In the genomic region with DNA sequence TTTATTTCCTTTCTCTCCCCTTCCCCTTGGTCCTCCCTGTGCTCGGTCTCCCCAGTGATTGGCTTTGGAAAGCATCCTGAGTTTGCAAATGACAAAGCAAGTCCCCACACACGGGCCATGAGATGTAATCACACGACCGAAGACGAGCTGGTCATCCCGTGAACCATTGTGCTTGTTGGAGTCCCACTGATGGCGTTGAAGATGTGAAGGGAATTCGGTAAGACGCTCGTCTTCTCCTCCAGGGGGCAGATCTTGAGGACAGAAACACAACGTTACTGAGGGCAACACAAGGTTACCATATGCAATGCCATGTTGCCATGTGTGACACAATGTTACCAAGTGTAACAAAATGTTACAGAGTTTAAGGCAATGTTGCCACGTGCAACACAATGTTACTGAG, we compare ENCODE assay signal across 23 cellular contexts. TPM values are rescaled to one million over a fixed set of nuclear protein-coding genes. Genes with fewer than 3 reads are reported as not detected.
"Had no signal": no experiment of that assay in that cellular context is flagged by ENCODE, and none has a peak within 500 bp of the region (broad histone marks: within the 10 kb centered on the region; RNA-seq: fewer than 3 reads in every experiment).

No MANE protein-coding gene starts in this region.

- H3K4me3 Mint-ChIP-seq: activated CD4-positive, alpha-beta T cell treated with anti-CD3 and anti-CD28 coated beads, Interleukin-2, amount 10 ng/mL, durations not matched to agents 7 days and 5 days; activated CD8-positive, alpha-beta T cell treated with anti-CD3 and anti-CD28 coated beads for 36 hours; activated naive CD4-positive, alpha-beta T cell treated with anti-CD3 and anti-CD28 coated beads, Interleukin-2, amount 50 U/mL, for 24 hours; nephron progenitor cell; stimulated activated naive B cell treated with anti-CD40 and anti-IgM and Interleukin-4, amounts not matched to agents 10 μg/mL and 1 μg/mL and 100 μg/mL, for 72 hours had no signal

- H3K4me1 ChIP-seq: esophagus muscularis mucosa, gastroesophageal sphincter, upper lobe of right lung had no signal

- H3K27ac Mint-ChIP-seq: activated CD4-positive, alpha-beta T cell treated with anti-CD3 and anti-CD28 coated beads, Interleukin-2, amount 10 ng/mL, durations not matched to agents 7 days and 5 days; activated CD8-positive, alpha-beta T cell treated with anti-CD3 and anti-CD28 coated beads for 36 hours; activated naive CD4-positive, alpha-beta T cell treated with anti-CD3 and anti-CD28 coated beads, Interleukin-2, amount 50 U/mL, for 24 hours; nephron progenitor cell; stimulated activated naive B cell treated with anti-CD40 and anti-IgM and Interleukin-4, amounts not matched to agents 10 μg/mL and 1 μg/mL and 100 μg/mL, for 72 hours had no signal

- H3K4me3 ChIP-seq: esophagus muscularis mucosa, gastroesophageal sphincter, mucosa of descending colon, smooth muscle cell, upper lobe of right lung had no signal

- H3K4me2 ChIP-seq: smooth muscle cell had no signal

- H3K27ac ChIP-seq: esophagus muscularis mucosa, gastroesophageal sphincter, upper lobe of right lung had no signal

- DNase-seq: activated CD4-positive, alpha-beta T cell treated with anti-CD3 and anti-CD28 coated beads, Interleukin-2, amount 10 ng/mL, durations not matched to agents 7 days and 5 days; activated CD8-positive, alpha-beta T cell treated with anti-CD3 and anti-CD28 coated beads for 36 hours; activated gamma-delta T cell treated with Interleukin-2 at 50 U/mL for 16 hours; activated T-cell treated with anti-CD3 and anti-CD28 coated beads, Interleukin-2, amount 50 U/mL, for 1 hour; aorta; central memory CD4-positive, alpha-beta T cell; effector memory CD4-positive, alpha-beta T cell; hypothalamus; left cardiac atrium; mesenchymal stem cell; mucosa of descending colon; nephron progenitor cell; nucleus accumbens; stimulated activated CD4-positive, alpha-beta T cell treated with anti-CD3 and anti-CD28 coated beads, Interleukin-15, amount 100 ng/mL, for 24 hours; stimulated activated naive B cell treated with anti-CD40 and anti-IgM and Interleukin-4, amounts not matched to agents 10 μg/mL and 1 μg/mL and 100 μg/mL, for 72 hours; T-helper 9 cell; upper lobe of right lung had no signal

- H3K27me3 ChIP-seq: esophagus muscularis mucosa, gastroesophageal sphincter, upper lobe of right lung had no signal

- H3K4me1 Mint-ChIP-seq: activated naive CD4-positive, alpha-beta T cell treated with anti-CD3 and anti-CD28 coated beads, Interleukin-2, amount 50 U/mL, for 24 hours; stimulated activated naive B cell treated with anti-CD40 and anti-IgM and Interleukin-4, amounts not matched to agents 10 μg/mL and 1 μg/mL and 100 μg/mL, for 72 hours had no signal

- H3K27me3 Mint-ChIP-seq: activated CD4-positive, alpha-beta T cell treated with anti-CD3 and anti-CD28 coated beads, Interleukin-2, amount 10 ng/mL, durations not matched to agents 7 days and 5 days; activated CD8-positive, alpha-beta T cell treated with anti-CD3 and anti-CD28 coated beads for 36 hours had no signal

- H3K9me3 ChIP-seq: esophagus muscularis mucosa, gastroesophageal sphincter, mucosa of descending colon, upper lobe of right lung had no signal

- H3K9me3 Mint-ChIP-seq: activated CD4-positive, alpha-beta T cell treated with anti-CD3 and anti-CD28 coated beads, Interleukin-2, amount 10 ng/mL, durations not matched to agents 7 days and 5 days; nephron progenitor cell; stimulated activated naive B cell treated with anti-CD40 and anti-IgM and Interleukin-4, amounts not matched to agents 10 μg/mL and 1 μg/mL and 100 μg/mL, for 72 hours had no signal

RNA-seq across cellular contexts. Expression of a gene that starts 42.0 kb away (rescaled TPM):
- total RNA-seq: activated CD4-positive, alpha-beta T cell treated with anti-CD3 and anti-CD28 coated beads, Interleukin-2, amount 10 ng/mL, durations not matched to agents 7 days and 5 days; activated CD8-positive, alpha-beta T cell treated with anti-CD3 and anti-CD28 coated beads for 36 hours; dermis microvascular lymphatic vessel endothelial cell; esophagus muscularis mucosa; left cardiac atrium; T-helper 1 cell treated with Interleukin-12 subunit alpha and Interleukin-12 subunit beta and Interleukin-4 antibody, amounts not matched to agents 30 ng/mL and 1 ng/mL, for 36 hours; upper lobe of right lung had no signal
